In the genomic region with DNA sequence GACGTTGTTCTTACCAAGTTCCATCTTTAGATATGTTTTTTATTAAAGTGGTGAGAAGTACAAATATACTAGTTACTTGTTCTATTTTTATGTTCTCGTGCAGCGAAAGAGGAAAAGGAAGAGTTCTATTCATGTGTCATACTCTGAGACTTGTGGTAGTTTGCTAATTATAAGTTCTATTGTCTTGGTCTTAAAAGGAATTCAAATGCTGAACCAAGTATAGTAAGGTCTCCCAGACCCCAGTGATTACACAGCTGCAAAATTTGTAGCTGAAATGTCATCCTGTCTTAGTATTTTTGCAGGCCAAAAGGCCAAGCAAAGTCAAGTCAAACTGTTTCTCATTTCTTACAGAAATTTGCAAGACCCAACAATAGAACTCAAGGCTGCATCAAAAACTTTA, we compare ENCODE assay signal across 36 cellular contexts.
"Had no signal": no experiment of that assay in that cellular context is flagged by ENCODE, and none has a peak within 500 bp of the region (broad histone marks: within the 10 kb centered on the region; RNA-seq: fewer than 3 reads in every experiment).

No MANE protein-coding gene starts in this region.

- DNase-seq: activated CD4-positive, alpha-beta memory T cell treated with anti-CD3 and anti-CD28 coated beads, Interleukin-2, amount 10 ng/mL, durations not matched to agents 7 days and 5 days; activated CD4-positive, alpha-beta T cell treated with anti-CD3 and anti-CD28 coated beads for 1 hour; activated CD4-positive, alpha-beta T cell treated with anti-CD3 and anti-CD28 coated beads for 48 hours; activated CD4-positive, CD25-positive, alpha-beta regulatory T cell; activated effector memory CD4-positive, alpha-beta T cell treated with anti-CD3 and anti-CD28 coated beads, Interleukin-2, amount 50 U/mL, for 16 hours; activated naive CD4-positive, alpha-beta T cell; activated naive CD4-positive, alpha-beta T cell treated with anti-CD3 and anti-CD28 coated beads, Interleukin-2, amount 50 U/mL, for 16 hours; activated naive CD8-positive, alpha-beta T cell treated with anti-CD3 and anti-CD28 coated beads for 36 hours; activated T-cell treated with anti-CD3 and anti-CD28 coated beads, Interleukin-2, amount 50 U/mL, for 1 hour; activated T-cell treated with anti-CD3 and anti-CD28 coated beads, Interleukin-2, amount 50 U/mL, for 72 hours; amniotic stem cell; aorta; brain microvascular endothelial cell; central memory CD4-positive, alpha-beta T cell; Karpas-422; MG63; NCI-H1048; NCI-H1105 treated with DMSO at 0.1 percent for 48 hours; NCI-H1436; NCI-H1694; NCI-H1930; NCI-H2081 treated with DMSO at 0.1 percent for 48 hours; NCI-H226; NCI-H446 treated with DMSO at 0.1 percent for 48 hours; NCI-H524; NCI-H69; NK-92 treated with Interleukin-12 subunit alpha and Interleukin-12 subunit beta, amount 100 ng/mL, for 24 hours; OCI-M1; Right ventricle myocardium superior; SW 1271; T-helper 1 cell; T-helper 2 cell; T-helper 9 cell; WERI-Rb-1 had no signal

- H3K27me3 ChIP-seq: brain microvascular endothelial cell, MG63 had no signal

- H3K4me3 ChIP-seq: K562, MG63 had no signal

- ATAC-seq: activated T-cell treated with anti-CD3 and anti-CD28 coated beads, Interleukin-2, amount 50 U/mL, for 72 hours; activated T-helper 17 cell treated with anti-CD3 and anti-CD28 coated beads, Interleukin-2, amount 50 U/mL, for 72 hours; K562 had no signal

- H3K36me3 ChIP-seq: brain microvascular endothelial cell, MG63, WERI-Rb-1 had no signal

- H3K27ac ChIP-seq: brain microvascular endothelial cell, WERI-Rb-1 had no signal

- H3K9me3 ChIP-seq: MG63 had no signal
